Comparison of ENCODE assay signal across 8 cellular contexts in genomic region chr1:65264197-65264929, GRCh38. TPM values are rescaled to one million over a fixed set of nuclear protein-coding genes. Genes with fewer than 3 reads are reported as not detected.
DNase-seq lines count a peak whose midpoint lies in the region; ATAC-seq and TF ChIP-seq lines count a peak whose summit lies in the region.

No MANE protein-coding gene starts in this region.

- TF ChIP-seq EP300 in upper lobe of left lung (IDR thresholded peaks at IDR 0.05): no peak

- H3K4ac ChIP-seq in mesenchymal stem cell (ENCODE audit: low read depth in 1 of 2, low read length in 2 of 2): no peak overlapping the region

- H3K27me3 Mint-ChIP-seq in activated CD4-positive, alpha-beta T cell treated with anti-CD3 and anti-CD28 coated beads for 36 hours: peaks cover 24% of the 10 kb centered on the region
- peaks cover 0 to 24% of the 10 kb centered on the region in 2 donors for H3K27me3 Mint-ChIP-seq in effector memory CD8-positive, alpha-beta T cell

- H3K27me3 ChIP-seq in NT2/D1 (ENCODE audit: insufficient read depth, insufficient read length) (peaks cover 12% of the 10 kb centered on the region), mesenchymal stem cell (ENCODE audit: control insufficient read depth in 1 of 2, insufficient read depth in 1 of 2, low read length in 2 of 2) (no peaks in the 10 kb centered on the region), upper lobe of left lung (no peaks in the 10 kb centered on the region)

- WGBS in mesenchymal stem cell: 14% methylated on average over 15 of the region's 15 CpGs
- WGBS in upper lobe of left lung, 2 donors: 13 to 16% methylated on average over 12 to 15 of the region's 15 CpGs

- no peak overlapping the region for H3K18ac ChIP-seq in mesenchymal stem cell (ENCODE audit: low read depth in 1 of 2, low read length in 2 of 2)

- no peak for TF ChIP-seq CTCF in upper lobe of left lung (IDR thresholded peaks at IDR 0.05)

- H2BK15ac ChIP-seq in mesenchymal stem cell (ENCODE audit: low read depth, poor library complexity, severe bottlenecking): no peak overlapping the region

- peak overlapping the region; percentile 30 for H3K4me3 Mint-ChIP-seq in activated CD4-positive, alpha-beta T cell treated with anti-CD3 and anti-CD28 coated beads for 36 hours
- H3K4me3 Mint-ChIP-seq in effector memory CD8-positive, alpha-beta T cell: peak overlapping the region; percentile 18 to 79

- DNase-seq in activated CD4-positive, alpha-beta T cell treated with anti-CD3 and anti-CD28 coated beads for 36 hours: peak; percentile 36
- DNase-seq in activated CD4-positive, alpha-beta T cell treated with anti-CD3 and anti-CD28 coated beads, Interleukin-2, amount 50 U/mL, for 1 hour: no peak
- DNase-seq in NT2/D1 (ENCODE audit: low read depth, low spot score): no peak
- DNase-seq in effector memory CD8-positive, alpha-beta T cell: no peak
- peak; percentile 84 for DNase-seq in mesenchymal stem cell
- no peak for DNase-seq in upper lobe of left lung
- no peak for DNase-seq in COLO829 (ENCODE audit: low spot score)

- H2BK5ac ChIP-seq in mesenchymal stem cell (ENCODE audit: low read depth, low read length, poor library complexity, severe bottlenecking): no peak overlapping the region

- H4K8ac ChIP-seq in mesenchymal stem cell (ENCODE audit: low read length): no peak overlapping the region

- H4K91ac ChIP-seq in mesenchymal stem cell (ENCODE audit: low read length): no peak overlapping the region

- intact Hi-C loops in activated CD4-positive, alpha-beta T cell treated with anti-CD3 and anti-CD28 coated beads for 36 hours (cut with DNase I, micrococcal nuclease): loop anchor here (10.0 kb wide), 2 partner anchors 130 to 1660 kb away; partner anchors contain the start of genes DNAI4 (in 1 of the 2) and MIER1 (in 1 of the 2)

- peak overlapping the region; percentile 31 for H2AFZ ChIP-seq in mesenchymal stem cell (ENCODE audit: low read depth, low read length)

- CTCF ChIA-PET in activated CD4-positive, alpha-beta T cell treated with anti-CD3 and anti-CD28 coated beads for 36 hours (lab: Charles Lee): interaction anchor here (0.8 kb wide), 1 partner anchor 88 kb away, joined by 3 read pairs; no protein-coding TSS in a partner anchor

- H2AK5ac ChIP-seq in mesenchymal stem cell (ENCODE audit: low read length, severe bottlenecking): no peak overlapping the region

- H3K9ac ChIP-seq in NT2/D1 (ENCODE audit: insufficient read length, low read depth) (peak overlapping the region; percentile 21), mesenchymal stem cell (ENCODE audit: low read length) (peak overlapping the region; percentile 87)

- no peak for TF ChIP-seq POLR2A in upper lobe of left lung (IDR thresholded peaks at IDR 0.05)

- peaks cover 4% of the 10 kb centered on the region for H3K4me1 ChIP-seq in NT2/D1 (ENCODE audit: insufficient read depth, insufficient read length)
- peaks cover 3% of the 10 kb centered on the region for H3K4me1 ChIP-seq in mesenchymal stem cell (ENCODE audit: control insufficient read depth, insufficient read depth, low read depth, low read length)
- peaks cover 9 to 20% (median 16%) of the 10 kb centered on the region in 4 donors for H3K4me1 ChIP-seq in upper lobe of left lung

- peaks cover 3% of the 10 kb centered on the region for H3K79me1 ChIP-seq in mesenchymal stem cell (replicated peaks; ENCODE audit: low read length, poor library complexity, severe bottlenecking)

- H3K36me3 ChIP-seq in NT2/D1 (ENCODE audit: insufficient read depth, insufficient read length, low read length) (no peaks in the 10 kb centered on the region), mesenchymal stem cell (ENCODE audit: control insufficient read depth in 1 of 2, insufficient read depth in 2 of 2, low read depth in 1 of 2, low read length in 2 of 2) (no peaks in the 10 kb centered on the region), upper lobe of left lung (no peaks in the 10 kb centered on the region)

- H3K23ac ChIP-seq in mesenchymal stem cell (ENCODE audit: low read length in 2 of 2): peak overlapping the region in 1 of 2 experiments; percentile 70

- no peaks in the 10 kb centered on the region for H3K36me3 Mint-ChIP-seq in activated CD4-positive, alpha-beta T cell treated with anti-CD3 and anti-CD28 coated beads for 36 hours (ENCODE audit: low read depth)
- peaks cover 3% of the 10 kb centered on the region for H3K36me3 Mint-ChIP-seq in effector memory CD8-positive, alpha-beta T cell (ENCODE audit: insufficient read depth)

- H3K4me3 ChIP-seq in NT2/D1 (ENCODE audit: insufficient read length, low read depth) (peak overlapping the region; percentile 35), mesenchymal stem cell (ENCODE audit: insufficient read depth in 1 of 2, low read depth in 1 of 2, low read length in 2 of 2) (peak overlapping the region; percentile 47 to 77), upper lobe of left lung (peak overlapping the region in 3 of 4 donors; percentile 6 to 32 (median 24))

- H3K4me2 ChIP-seq in mesenchymal stem cell (ENCODE audit: low read length, poor library complexity, severe bottlenecking): peak overlapping the region; percentile 70

- POLR2A ChIA-PET in activated CD4-positive, alpha-beta T cell treated with anti-CD3 and anti-CD28 coated beads for 36 hours (lab: Charles Lee): no interaction called here

- H3K4me1 Mint-ChIP-seq in activated CD4-positive, alpha-beta T cell treated with anti-CD3 and anti-CD28 coated beads for 36 hours: peaks cover 37% of the 10 kb centered on the region
- H3K4me1 Mint-ChIP-seq in effector memory CD8-positive, alpha-beta T cell (ENCODE audit: low read depth in 2 of 2): peaks cover 8 to 16% of the 10 kb centered on the region in 2 donors

- no peak for ATAC-seq in activated CD4-positive, alpha-beta T cell treated with anti-CD3 and anti-CD28 coated beads for 36 hours
- no peak for ATAC-seq in effector memory CD8-positive, alpha-beta T cell (replicated peaks)
- ATAC-seq in upper lobe of left lung (ENCODE audit: low FRiP score in 2 of 2) (no peak), GM18498 (IDR thresholded peaks at IDR 0.05; ENCODE audit: unreplicated experiment) (no peak)

- peak overlapping the region in 1 of 2 experiments; percentile 90 for H2BK12ac ChIP-seq in mesenchymal stem cell (ENCODE audit: low read length in 2 of 2)

- H2BK120ac ChIP-seq in mesenchymal stem cell (ENCODE audit: low read depth, low read length): no peak overlapping the region

- H3K9me3 Mint-ChIP-seq in activated CD4-positive, alpha-beta T cell treated with anti-CD3 and anti-CD28 coated beads for 36 hours (ENCODE audit: low read depth): no peaks in the 10 kb centered on the region
- H3K9me3 Mint-ChIP-seq in effector memory CD8-positive, alpha-beta T cell: no peaks in the 10 kb centered on the region

- H3K27ac ChIP-seq in mesenchymal stem cell (ENCODE audit: low read length, poor library complexity, severe bottlenecking): no peak overlapping the region
- no peak overlapping the region for H3K27ac ChIP-seq in upper lobe of left lung

- H3K27ac Mint-ChIP-seq in activated CD4-positive, alpha-beta T cell treated with anti-CD3 and anti-CD28 coated beads for 36 hours: no peak overlapping the region
- H3K27ac Mint-ChIP-seq in effector memory CD8-positive, alpha-beta T cell: no peak overlapping the region

- H3K9me3 ChIP-seq in NT2/D1 (ENCODE audit: insufficient read depth, low read length): no peaks in the 10 kb centered on the region
- no peaks in the 10 kb centered on the region for H3K9me3 ChIP-seq in mesenchymal stem cell (ENCODE audit: control insufficient read depth, low read length)
- H3K9me3 ChIP-seq in upper lobe of left lung: no peaks in the 10 kb centered on the region

- no peak overlapping the region for H3K14ac ChIP-seq in mesenchymal stem cell (ENCODE audit: low read length in 2 of 2)

RNA-seq across cellular contexts. Expression of gene DNAJC6, which starts 45.0 kb away (rescaled TPM):
- 1 to 10 TPM; 2.3 to 2.5 TPM for total RNA-seq in activated CD4-positive, alpha-beta T cell treated with anti-CD3 and anti-CD28 coated beads for 36 hours
- 5.3 TPM for polyA plus RNA-seq in mesenchymal stem cell (2013, experiment 1 of 2)
- 4.3 TPM for polyA plus RNA-seq in mesenchymal stem cell (2013, experiment 2 of 2)
- 1 to 10 TPM; 3.5 to 5.9 (median 5.2) TPM for total RNA-seq in upper lobe of left lung

Comparison
In these comparisons a context has a peak if more than half of its experiments do, and no peak if none do; other contexts are left out.
1. DNase-seq: peak in activated CD4-positive, alpha-beta T cell treated with anti-CD3 and anti-CD28 coated beads for 36 hours (single experiment) and mesenchymal stem cell (single experiment); none in activated CD4-positive, alpha-beta T cell treated with anti-CD3 and anti-CD28 coated beads, Interleukin-2, amount 50 U/mL, for 1 hour (single experiment), NT2/D1 (single experiment), effector memory CD8-positive, alpha-beta T cell (0 of 3), upper lobe of left lung (0 of 2) and COLO829 (single experiment).
2. Peak in every context shown above with its lines, with median percentiles within 50 percentile points of each other: H3K4me3 ChIP-seq.